In the genomic region with DNA sequence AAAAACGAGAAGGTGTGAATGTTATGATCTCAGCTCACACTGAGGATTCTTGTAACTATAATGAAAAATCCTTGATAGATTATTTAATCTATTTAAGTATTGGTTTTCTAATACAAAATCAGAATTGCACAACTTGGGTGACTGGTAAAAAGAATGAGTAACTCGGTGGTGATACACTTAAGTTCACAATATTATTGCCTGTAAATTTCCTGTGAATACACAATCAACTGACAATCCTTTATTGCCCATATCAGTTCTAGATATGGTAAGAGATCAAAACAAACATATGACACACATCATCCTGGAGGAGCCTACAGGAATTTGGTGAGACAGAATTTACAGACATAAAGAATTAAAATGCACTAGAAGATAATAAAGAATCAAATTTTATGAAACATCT, we compare ENCODE assay signal across 14 cellular contexts. TPM values are rescaled to one million over a fixed set of nuclear protein-coding genes. Genes with fewer than 3 reads are reported as not detected.
"Had no signal": no experiment of that assay in that cellular context is flagged by ENCODE, and none has a peak within 500 bp of the region (broad histone marks: within the 10 kb centered on the region; RNA-seq: fewer than 3 reads in every experiment).

No MANE protein-coding gene starts in this region.

- DNase-seq: colonic mucosa; dermis blood vessel endothelial cell; erythroblast; foreskin keratinocyte; head of caudate nucleus; natural killer cell; right cardiac atrium; small intestine; stimulated activated CD4-positive, alpha-beta T cell treated with anti-CD3 and anti-CD28 coated beads, Interleukin-12 subunit alpha, Interleukin-12 subunit beta, amount 100 ng/mL, for 4 hours; stimulated activated CD4-positive, alpha-beta T cell treated with anti-CD3 and anti-CD28 coated beads, Interleukin-2, amount 100 ng/mL, for 48 hours; stimulated activated naive CD4-positive, alpha-beta T cell treated with Interleukin-2 at 50 U/mL for 16 hours; trophoblast cell had no signal

- H3K36me3 ChIP-seq: colonic mucosa had no signal

- H3K4me3 ChIP-seq: colonic mucosa, hepatocyte had no signal

- H3K27me3 ChIP-seq: colonic mucosa, foreskin keratinocyte, hepatocyte had no signal

- H3K79me2 ChIP-seq: hepatocyte had no signal

- H3K4me2 ChIP-seq: hepatocyte had no signal

- H3K4me3 Mint-ChIP-seq: natural killer cell, neural crest cell had no signal

- H3K4me1 Mint-ChIP-seq: natural killer cell, neural crest cell had no signal

- H3K9me3 ChIP-seq: colonic mucosa had no signal

- H2AFZ ChIP-seq: hepatocyte had no signal

- H3K4me1 ChIP-seq: colonic mucosa, foreskin keratinocyte had no signal

- H3K27ac ChIP-seq: colonic mucosa, foreskin keratinocyte, hepatocyte had no signal

- H3K27ac Mint-ChIP-seq: natural killer cell had no signal

- ATAC-seq: foreskin keratinocyte, natural killer cell, right cardiac atrium had no signal

- H3K9me3 Mint-ChIP-seq: neural crest cell had no signal

- H3K36me3 Mint-ChIP-seq: natural killer cell had no signal

RNA-seq across cellular contexts. Expression of a gene that starts 14.1 kb away (rescaled TPM):
- total RNA-seq: natural killer cell had no signal
